Comparison of ENCODE assay signal across 16 cellular contexts in the genomic region with DNA sequence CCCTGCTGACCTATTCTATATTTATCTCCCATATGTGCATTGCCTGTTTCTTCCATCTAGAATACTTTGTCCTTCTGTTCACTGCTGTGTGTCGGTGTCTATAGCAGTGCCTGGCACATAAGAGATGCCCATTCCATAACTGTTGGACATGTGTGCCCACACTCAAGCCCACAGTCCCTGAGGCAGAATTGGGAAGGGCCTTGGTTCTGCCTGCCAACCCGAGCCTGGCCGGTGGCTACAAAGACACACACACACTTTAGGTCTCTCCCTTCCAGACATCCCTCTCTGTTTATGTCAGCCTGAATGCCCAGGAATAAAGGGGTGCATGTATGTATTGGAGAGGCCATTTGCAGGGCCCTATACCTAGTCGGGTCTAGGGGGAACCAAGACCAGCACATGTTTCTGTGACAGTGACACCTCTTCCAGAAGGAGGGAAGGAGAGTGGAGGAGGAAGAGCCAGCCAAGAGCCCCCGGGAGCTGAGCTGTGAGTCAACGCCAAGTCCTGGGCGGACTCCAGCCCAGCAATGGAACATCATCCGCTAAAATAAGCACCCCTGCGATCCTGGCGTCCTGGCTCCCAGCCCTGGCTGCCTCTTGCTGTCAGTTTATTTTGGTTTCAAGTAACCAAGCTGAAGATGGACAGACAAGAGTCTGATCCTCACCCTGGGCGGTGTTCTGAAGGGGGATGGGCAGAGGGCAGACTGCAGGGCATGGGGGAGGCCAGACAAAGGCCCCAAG. TPM values are rescaled to one million over a fixed set of nuclear protein-coding genes. Genes with fewer than 3 reads are reported as not detected.
DNase-seq lines count a peak whose midpoint lies in the region; ATAC-seq and TF ChIP-seq lines count a peak whose summit lies in the region.
"Had no signal": no experiment of that assay in that cellular context is flagged by ENCODE, and none has a peak within 500 bp of the region (broad histone marks: within the 10 kb centered on the region; RNA-seq: fewer than 3 reads in every experiment).

No MANE protein-coding gene starts in this region.

- H3K36me3 Mint-ChIP-seq in T-helper 1 cell treated with Interleukin-12 subunit alpha and Interleukin-12 subunit beta and Interleukin-4 antibody, amounts not matched to agents 30 μg/mL and 1 μg/mL, for 36 hours (ENCODE audit: low read depth) = peaks cover 24% of the 10 kb centered on the region
- H3K36me3 Mint-ChIP-seq in CD14-positive monocyte = peaks cover 0 to 2% of the 10 kb centered on the region in 2 donors

- DNase-seq in T-helper 1 cell = no peak
- DNase-seq in ascending aorta (ENCODE audit: low spot score in 2 of 2) = peak; percentile 52 to 89
- DNase-seq in right atrium auricular region (ENCODE audit: low spot score) = peak; percentile 73
- DNase-seq in stomach = no peak
- no peak for DNase-seq in CD14-positive monocyte (ENCODE audit: low spot score)
- DNase-seq: activated CD4-positive, alpha-beta T cell treated with anti-CD3 and anti-CD28 coated beads for 4 hours; KBM-7; NCI-H2171; SHP77 treated with DMSO at 0.1 percent for 48 hours; spleen; stimulated activated CD8-positive, alpha-beta memory T cell treated with anti-CD3 and anti-CD28 coated beads, Interleukin-4, amount 100 ng/mL, for 48 hours had no signal

- no peak for TF ChIP-seq POLR2A in stomach (IDR thresholded peaks at IDR 0.05)

- no peaks in the 10 kb centered on the region for H3K9me3 ChIP-seq in ascending aorta
- H3K9me3 ChIP-seq in right atrium auricular region = no peaks in the 10 kb centered on the region
- H3K9me3 ChIP-seq in stomach = no peaks in the 10 kb centered on the region

- H3K36me3 ChIP-seq in ascending aorta (no peaks in the 10 kb centered on the region), right atrium auricular region (no peaks in the 10 kb centered on the region), stomach (no peaks in the 10 kb centered on the region)
- H3K36me3 ChIP-seq: spleen had no signal

- WGBS in stomach, 5 donors = 51 to 79% (median 64%) methylated on average over 11 of the region's 11 CpGs

- H3K4me1 Mint-ChIP-seq in T-helper 1 cell treated with Interleukin-12 subunit alpha and Interleukin-12 subunit beta and Interleukin-4 antibody, amounts not matched to agents 30 μg/mL and 1 μg/mL, for 36 hours (ENCODE audit: low read depth) = peaks cover 47% of the 10 kb centered on the region
- H3K4me1 Mint-ChIP-seq in CD14-positive monocyte = peaks cover 16% of the 10 kb centered on the region

- H3K9me3 Mint-ChIP-seq in T-helper 1 cell treated with Interleukin-12 subunit alpha and Interleukin-12 subunit beta and Interleukin-4 antibody, amounts not matched to agents 30 μg/mL and 1 μg/mL, for 36 hours = peaks cover 12% of the 10 kb centered on the region
- peaks cover 0 to 7% (median 6%) of the 10 kb centered on the region in 7 donors for H3K9me3 Mint-ChIP-seq in CD14-positive monocyte

- H3K4me1 ChIP-seq in ascending aorta (peaks cover 6 to 43% of the 10 kb centered on the region in 2 donors), right atrium auricular region (peaks cover 0 to 52% of the 10 kb centered on the region in 2 donors), stomach (peaks cover 0 to 36% (median 12%) of the 10 kb centered on the region in 4 donors)

- peak overlapping the region; percentile 95 for H3K27ac ChIP-seq in ascending aorta
- H3K27ac ChIP-seq in right atrium auricular region = peak overlapping the region; percentile 86 to 88
- peak overlapping the region in 4 of 5 donors; percentile 56 to 90 (median 76) for H3K27ac ChIP-seq in stomach
- H3K27ac ChIP-seq: spleen had no signal

- ATAC-seq in GM19035 (IDR thresholded peaks at IDR 0.05; ENCODE audit: unreplicated experiment) (no peak), HG03565 (IDR thresholded peaks at IDR 0.05; ENCODE audit: unreplicated experiment) (no peak)

- H3K27ac Mint-ChIP-seq in T-helper 1 cell treated with Interleukin-12 subunit alpha and Interleukin-12 subunit beta and Interleukin-4 antibody, amounts not matched to agents 30 μg/mL and 1 μg/mL, for 36 hours = peak overlapping the region; percentile 14
- H3K27ac Mint-ChIP-seq in CD14-positive monocyte = no peak overlapping the region

- no peak overlapping the region for H3K4me3 Mint-ChIP-seq in T-helper 1 cell treated with Interleukin-12 subunit alpha and Interleukin-12 subunit beta and Interleukin-4 antibody, amounts not matched to agents 30 μg/mL and 1 μg/mL, for 36 hours
- no peak overlapping the region for H3K4me3 Mint-ChIP-seq in CD14-positive monocyte

- no peaks in the 10 kb centered on the region for H3K27me3 Mint-ChIP-seq in T-helper 1 cell treated with Interleukin-12 subunit alpha and Interleukin-12 subunit beta and Interleukin-4 antibody, amounts not matched to agents 30 μg/mL and 1 μg/mL, for 36 hours (ENCODE audit: low read depth)
- H3K27me3 Mint-ChIP-seq in CD14-positive monocyte (ENCODE audit: low read depth in 3 of 3) = peaks cover 6 to 13% (median 7%) of the 10 kb centered on the region in 3 donors

- H3K4me3 ChIP-seq in ascending aorta (no peak overlapping the region), right atrium auricular region (no peak overlapping the region), stomach (no peak overlapping the region)
- H3K4me3 ChIP-seq: spleen had no signal

- intact Hi-C loops in ascending aorta (cut with DNase I) = loop anchor here (10.0 kb wide), 1 partner anchor 1534 kb away; a partner anchor contains a TSS
- intact Hi-C loops in stomach (cut with DNase I; ENCODE audit: low total_unique reads) = no loop called here
- intact Hi-C loops in CD14-positive monocyte (cut with micrococcal nuclease) = no loop called here

- TF ChIP-seq EP300 in stomach (IDR thresholded peaks at IDR 0.05) = no peak

- TF ChIP-seq CTCF in ascending aorta (IDR thresholded peaks at IDR 0.05) (no peak), right atrium auricular region (IDR thresholded peaks at IDR 0.05) (no peak), stomach (IDR thresholded peaks at IDR 0.05) (no peak), CD14-positive monocyte (IDR thresholded peaks at IDR 0.05) (no peak)

- no peaks in the 10 kb centered on the region for H3K27me3 ChIP-seq in ascending aorta
- no peaks in the 10 kb centered on the region for H3K27me3 ChIP-seq in right atrium auricular region
- H3K27me3 ChIP-seq in stomach = no peaks in the 10 kb centered on the region

RNA-seq across cellular contexts. Expression of a gene that starts 4.3 kb away (rescaled TPM):
- 58.6 TPM for total RNA-seq in ascending aorta
- total RNA-seq in right atrium auricular region = 100 to 1,000 TPM; 115 to 187 TPM
- total RNA-seq in stomach = 100 to 1,000 TPM in 1 of 5 donors, 10 to 100 TPM in 3, 1 to 10 TPM in 1; 9.6 to 199 (median 34.8) TPM
- 10 to 100 TPM in 1 of 3 donors, 1 to 10 TPM in 2; 2.0 to 17.1 (median 2.2) TPM for polyA plus RNA-seq in stomach
- polyA plus RNA-seq in CD14-positive monocyte = 1 to 10 TPM in 1 of 2 donors, under 1 TPM in 1; 0.25 to 1.4 TPM
- total RNA-seq: A172 had no signal

RNA-seq across cellular contexts. Expression of a gene that starts 16.5 kb away (rescaled TPM):
- total RNA-seq in ascending aorta (not detected), right atrium auricular region (not detected), stomach (not detected)
- polyA plus RNA-seq in stomach (not detected), CD14-positive monocyte (not detected)
- total RNA-seq: A172, bronchial epithelial cell, spleen had no signal
- polyA plus RNA-seq: spleen had no signal

RNA-seq across cellular contexts. Expression of a gene that starts 45.5 kb away (rescaled TPM):
- total RNA-seq in ascending aorta (0.21 TPM), right atrium auricular region (under 1 TPM; 0.43 to 0.48 TPM), stomach (1 to 10 TPM in 1 of 5 donors, under 1 TPM in 2, not detected in 2; 0.45 to 4.1 (median 0.92) TPM)
- polyA plus RNA-seq in stomach (under 1 TPM; 0.46 to 0.75 (median 0.50) TPM), CD14-positive monocyte (under 1 TPM; 0.28 to 0.95 TPM)

RNA-seq across cellular contexts. Expression of a gene that starts 53.5 kb away (rescaled TPM):
- total RNA-seq in ascending aorta (not detected), right atrium auricular region (not detected), stomach (not detected)
- polyA plus RNA-seq in stomach (not detected), CD14-positive monocyte (not detected)
- total RNA-seq: A172, bronchial epithelial cell, spleen had no signal
- polyA plus RNA-seq: spleen had no signal

Comparison
In these comparisons a context has a peak if more than half of its experiments do, and no peak if none do; other contexts are left out.
1. DNase-seq: peak in ascending aorta (2 of 2) and right atrium auricular region (single experiment); none in T-helper 1 cell (0 of 5), stomach (single experiment) and CD14-positive monocyte (single experiment).
2. Peak in every context shown above with its lines, with median percentiles within 50 percentile points of each other: H3K27ac ChIP-seq.